10 cellular contexts compared by ENCODE assay signal in genomic region chr2:136216073-136216472, GRCh38.
"Had no signal": no experiment of that assay in that cellular context is flagged by ENCODE, and none has a peak within 500 bp of the region (broad histone marks: within the 10 kb centered on the region; RNA-seq: fewer than 3 reads in every experiment).

No MANE protein-coding gene starts in this region.

- H3K27me3 ChIP-seq: uterus had no signal

- H3K27ac Mint-ChIP-seq: activated CD4-positive, alpha-beta T cell treated with anti-CD3 and anti-CD28 coated beads, Interleukin-2, amount 10 ng/mL, durations not matched to agents 24 days and 14 days; activated naive CD4-positive, alpha-beta T cell treated with anti-CD3 and anti-CD28 coated beads, Interleukin-2, amount 10 ng/mL, durations not matched to agents 7 days and 5 days; activated T-helper 2 cell treated with anti-CD3 and anti-CD28 coated beads, Interferon-gamma antibody, Interleukin-2, Interleukin-4, amounts not matched to agents 10 μg/mL and 5 μg/mL and 100 μg/mL, durations not matched to agents 14 hours and 24 hours and 36 hours; WTC11 had no signal

- H3K4me3 ChIP-seq: left ventricle myocardium inferior, uterus had no signal

- H3K9me3 Mint-ChIP-seq: activated naive CD4-positive, alpha-beta T cell treated with anti-CD3 and anti-CD28 coated beads, Interleukin-2, amount 10 ng/mL, durations not matched to agents 7 days and 5 days; activated T-helper 2 cell treated with anti-CD3 and anti-CD28 coated beads, Interferon-gamma antibody, Interleukin-2, Interleukin-4, amounts not matched to agents 10 μg/mL and 5 μg/mL and 100 μg/mL, durations not matched to agents 14 hours and 24 hours and 36 hours; WTC11 had no signal

- H3K4me1 Mint-ChIP-seq: WTC11 had no signal

- H3K4me3 Mint-ChIP-seq: activated CD4-positive, alpha-beta T cell treated with anti-CD3 and anti-CD28 coated beads, Interleukin-2, amount 10 ng/mL, durations not matched to agents 24 days and 14 days; activated naive CD4-positive, alpha-beta T cell treated with anti-CD3 and anti-CD28 coated beads, Interleukin-2, amount 10 ng/mL, durations not matched to agents 7 days and 5 days; neural crest cell; WTC11 had no signal

- DNase-seq: activated CD4-positive, alpha-beta T cell treated with anti-CD3 and anti-CD28 coated beads, Interleukin-2, amount 10 ng/mL, durations not matched to agents 24 days and 14 days; activated naive CD4-positive, alpha-beta T cell treated with anti-CD3 and anti-CD28 coated beads, Interleukin-2, amount 10 ng/mL, durations not matched to agents 7 days and 5 days; left ventricle myocardium inferior; mesendoderm; retina; stimulated activated CD4-positive, alpha-beta T cell treated with anti-CD3 and anti-CD28 coated beads, Interleukin-15, amount 100 ng/mL, for 24 hours; uterus had no signal

- H3K36me3 Mint-ChIP-seq: activated naive CD4-positive, alpha-beta T cell treated with anti-CD3 and anti-CD28 coated beads, Interleukin-2, amount 10 ng/mL, durations not matched to agents 7 days and 5 days; WTC11 had no signal

- H3K36me3 ChIP-seq: left ventricle myocardium inferior, uterus had no signal

- H3K4me1 ChIP-seq: left ventricle myocardium inferior, uterus had no signal

- H3K27ac ChIP-seq: left ventricle myocardium inferior, uterus had no signal

- H3K9me3 ChIP-seq: left ventricle myocardium inferior, uterus had no signal

- ATAC-seq: WTC11 had no signal
